Comparison of ENCODE assay signal across 2 cellular contexts in the genomic region with DNA sequence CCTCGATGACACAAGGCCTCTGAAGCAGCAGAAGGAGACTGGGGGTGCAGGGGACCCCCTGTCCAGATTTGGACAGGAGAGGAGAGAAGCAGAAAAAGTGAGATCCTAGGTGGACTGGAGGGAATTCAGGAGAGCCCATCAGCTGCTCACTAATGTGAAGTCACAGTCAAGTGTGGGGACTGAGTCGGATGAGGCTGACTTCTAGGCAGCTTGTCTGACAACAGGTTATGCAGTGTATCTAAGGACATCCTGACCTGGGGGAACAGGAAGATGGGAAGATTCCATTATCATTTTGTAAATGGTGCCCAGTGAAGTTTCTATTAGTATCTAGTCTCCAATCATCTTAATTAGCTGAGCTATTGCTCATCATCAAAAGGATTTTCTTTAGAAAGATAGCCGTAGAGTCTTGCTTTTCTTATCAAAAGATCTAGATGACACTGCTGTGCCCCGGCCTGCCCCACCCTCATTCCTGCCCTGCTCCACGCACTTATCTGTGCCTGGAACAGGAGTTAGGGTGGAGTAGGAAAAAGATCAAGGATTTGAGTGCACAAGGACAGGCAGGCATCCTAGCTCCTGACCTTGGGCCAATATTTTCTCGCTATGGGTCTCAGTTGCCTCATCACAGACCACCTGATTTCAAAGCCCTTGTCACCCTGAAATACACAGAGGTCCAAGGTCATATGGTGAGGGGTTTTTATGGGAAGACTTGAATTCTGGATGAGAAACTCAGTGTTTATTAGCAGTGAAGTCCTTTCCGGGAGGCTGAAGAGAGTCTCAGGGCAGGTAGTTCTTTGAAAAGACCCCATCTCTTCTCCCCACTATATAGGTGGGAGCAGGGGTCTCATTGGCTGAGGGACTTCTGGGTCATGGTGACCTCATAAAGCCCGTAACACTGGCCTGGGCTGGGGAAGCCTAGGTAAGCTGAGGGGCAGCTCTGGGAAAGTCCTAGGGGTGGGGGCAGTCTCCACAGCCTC.
TF ChIP-seq lines count a peak whose summit lies in the region.

A gene (plus strand): TSS at position 924 of the 974 bp plus-strand sequence. CDS start 11,141 bp downstream, outside the sequence.

TF ChIP-seq in HCT116, 20 proteins besides CTCF, POLR2A, EP300 and RAD21 (continued from another document):
- TF ChIP-seq, protein P1, sequence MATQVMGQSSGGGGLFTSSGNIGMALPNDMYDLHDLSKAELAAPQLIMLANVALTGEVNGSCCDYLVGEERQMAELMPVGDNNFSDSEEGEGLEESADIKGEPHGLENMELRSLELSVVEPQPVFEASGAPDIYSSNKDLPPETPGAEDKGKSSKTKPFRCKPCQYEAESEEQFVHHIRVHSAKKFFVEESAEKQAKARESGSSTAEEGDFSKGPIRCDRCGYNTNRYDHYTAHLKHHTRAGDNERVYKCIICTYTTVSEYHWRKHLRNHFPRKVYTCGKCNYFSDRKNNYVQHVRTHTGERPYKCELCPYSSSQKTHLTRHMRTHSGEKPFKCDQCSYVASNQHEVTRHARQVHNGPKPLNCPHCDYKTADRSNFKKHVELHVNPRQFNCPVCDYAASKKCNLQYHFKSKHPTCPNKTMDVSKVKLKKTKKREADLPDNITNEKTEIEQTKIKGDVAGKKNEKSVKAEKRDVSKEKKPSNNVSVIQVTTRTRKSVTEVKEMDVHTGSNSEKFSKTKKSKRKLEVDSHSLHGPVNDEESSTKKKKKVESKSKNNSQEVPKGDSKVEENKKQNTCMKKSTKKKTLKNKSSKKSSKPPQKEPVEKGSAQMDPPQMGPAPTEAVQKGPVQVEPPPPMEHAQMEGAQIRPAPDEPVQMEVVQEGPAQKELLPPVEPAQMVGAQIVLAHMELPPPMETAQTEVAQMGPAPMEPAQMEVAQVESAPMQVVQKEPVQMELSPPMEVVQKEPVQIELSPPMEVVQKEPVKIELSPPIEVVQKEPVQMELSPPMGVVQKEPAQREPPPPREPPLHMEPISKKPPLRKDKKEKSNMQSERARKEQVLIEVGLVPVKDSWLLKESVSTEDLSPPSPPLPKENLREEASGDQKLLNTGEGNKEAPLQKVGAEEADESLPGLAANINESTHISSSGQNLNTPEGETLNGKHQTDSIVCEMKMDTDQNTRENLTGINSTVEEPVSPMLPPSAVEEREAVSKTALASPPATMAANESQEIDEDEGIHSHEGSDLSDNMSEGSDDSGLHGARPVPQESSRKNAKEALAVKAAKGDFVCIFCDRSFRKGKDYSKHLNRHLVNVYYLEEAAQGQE (IDR thresholded peaks at IDR 0.05; ENCODE audit: low read depth), result no peak
- TF ChIP-seq ZNF274 (IDR thresholded peaks at IDR 0.05; ENCODE audit: low read depth, low read length) (no peak), SIN3A (IDR thresholded peaks at IDR 0.05; ENCODE audit: low read depth) (no peak)
- TF ChIP-seq, protein P2, sequence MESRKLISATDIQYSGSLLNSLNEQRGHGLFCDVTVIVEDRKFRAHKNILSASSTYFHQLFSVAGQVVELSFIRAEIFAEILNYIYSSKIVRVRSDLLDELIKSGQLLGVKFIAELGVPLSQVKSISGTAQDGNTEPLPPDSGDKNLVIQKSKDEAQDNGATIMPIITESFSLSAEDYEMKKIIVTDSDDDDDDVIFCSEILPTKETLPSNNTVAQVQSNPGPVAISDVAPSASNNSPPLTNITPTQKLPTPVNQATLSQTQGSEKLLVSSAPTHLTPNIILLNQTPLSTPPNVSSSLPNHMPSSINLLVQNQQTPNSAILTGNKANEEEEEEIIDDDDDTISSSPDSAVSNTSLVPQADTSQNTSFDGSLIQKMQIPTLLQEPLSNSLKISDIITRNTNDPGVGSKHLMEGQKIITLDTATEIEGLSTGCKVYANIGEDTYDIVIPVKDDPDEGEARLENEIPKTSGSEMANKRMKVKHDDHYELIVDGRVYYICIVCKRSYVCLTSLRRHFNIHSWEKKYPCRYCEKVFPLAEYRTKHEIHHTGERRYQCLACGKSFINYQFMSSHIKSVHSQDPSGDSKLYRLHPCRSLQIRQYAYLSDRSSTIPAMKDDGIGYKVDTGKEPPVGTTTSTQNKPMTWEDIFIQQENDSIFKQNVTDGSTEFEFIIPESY (IDR thresholded peaks at IDR 0.05; ENCODE audit: extremely low read depth, insufficient replicate concordance, low read length), result no peak

TF ChIP-seq in WTC11, 78 proteins besides CTCF, POLR2A, EP300 and RAD21 (continued from another document):
- no peak for TF ChIP-seq ZNF138 (CRISPR knock-in tag; conservative IDR thresholded peaks at IDR 0.05)
- TF ChIP-seq, protein P3, sequence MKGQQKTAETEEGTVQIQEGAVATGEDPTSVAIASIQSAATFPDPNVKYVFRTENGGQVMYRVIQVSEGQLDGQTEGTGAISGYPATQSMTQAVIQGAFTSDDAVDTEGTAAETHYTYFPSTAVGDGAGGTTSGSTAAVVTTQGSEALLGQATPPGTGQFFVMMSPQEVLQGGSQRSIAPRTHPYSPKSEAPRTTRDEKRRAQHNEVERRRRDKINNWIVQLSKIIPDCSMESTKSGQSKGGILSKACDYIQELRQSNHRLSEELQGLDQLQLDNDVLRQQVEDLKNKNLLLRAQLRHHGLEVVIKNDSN (CRISPR knock-in tag; IDR thresholded peaks at IDR 0.05), result no peak
TF ChIP-seq in WTC11: peak in this region for 0.
